In genomic region chr1:154453577-154454352, GRCh38 we compare ENCODE assay signal across 1 cellular context.
TF ChIP-seq lines count a peak whose summit lies in the region.

No MANE protein-coding gene starts in this region.

TF ChIP-seq in HEK293, 187 proteins besides CTCF, POLR2A, EP300 and RAD21 (continued from another document):
- TF ChIP-seq PRDM10 (tag by site-specific recombination; IDR thresholded peaks at IDR 0.05) (peak; percentile 73), ZNF518A (tag by site-specific recombination; conservative IDR thresholded peaks at IDR 0.05; ENCODE audit: low read depth) (peak; percentile 58), ZBTB26 (tag by site-specific recombination; optimal IDR thresholded peaks at IDR 0.05) (no peak), ZNF776 (tag by site-specific recombination; IDR thresholded peaks at IDR 0.05; ENCODE audit: borderline replicate concordance) (no peak), ZXDB (tag by site-specific recombination; IDR thresholded peaks at IDR 0.05) (no peak), ZBTB21 (tag by site-specific recombination; IDR thresholded peaks at IDR 0.05) (no peak), PRDM6 (tag by site-specific recombination; IDR thresholded peaks at IDR 0.05) (no peak)
